In the genomic region with DNA sequence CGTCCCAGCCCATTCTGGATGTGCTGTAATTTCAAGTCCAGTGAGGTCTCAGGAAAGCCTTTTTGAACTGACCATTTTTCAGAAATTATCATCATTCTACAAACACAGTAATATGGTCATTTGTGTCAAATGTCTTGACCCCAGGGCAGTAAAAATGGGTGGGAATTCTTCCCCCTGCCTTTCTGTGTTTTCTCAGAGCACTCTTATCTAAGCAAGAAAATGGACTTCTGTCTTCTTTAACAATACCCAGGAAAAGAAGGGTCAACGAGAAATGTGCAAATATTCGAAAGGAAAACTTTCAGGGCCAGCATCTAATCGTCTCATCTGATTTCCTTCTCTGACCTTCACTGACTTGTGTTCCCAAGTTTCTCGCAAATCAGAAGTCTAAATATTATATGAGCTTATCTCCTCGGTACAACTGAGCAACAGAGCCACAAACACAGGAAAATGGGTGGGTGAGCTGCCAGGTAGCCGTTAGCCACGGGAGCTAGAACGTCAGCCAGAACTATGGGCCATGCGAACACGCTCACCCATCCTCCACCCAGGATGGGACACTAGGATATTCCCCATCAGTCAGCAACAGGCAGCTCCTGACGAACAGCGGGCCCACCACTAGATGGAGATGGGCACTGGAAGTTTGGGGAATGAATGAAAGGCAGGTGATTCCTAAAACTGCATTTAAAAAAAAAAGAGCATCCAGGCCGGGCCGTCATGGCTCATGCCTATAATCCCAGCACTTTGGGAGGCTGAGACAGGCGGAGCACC, we compare ENCODE assay signal across 1 cellular context.
A peak's percentile ranks its signal among the peaks of the same experiment; 100 is the strongest.
TF ChIP-seq lines count a peak whose summit lies in the region.

No MANE protein-coding gene starts in this region.

TF ChIP-seq in H1, 55 proteins besides CTCF, POLR2A, EP300 and RAD21:
- 0 out of 4 replicates have a peak, but pooled peaks of 1 of the 2 experiments have one; percentile 22 for TF ChIP-seq SIN3A (conservative IDR thresholded peaks at IDR 0.05 in 1 of 2, IDR thresholded peaks at IDR 0.05 in 1 of 2; ENCODE audit: low read depth in 1 of 2, low read length in 2 of 2)
- 0 out of 2 replicates have a peak, but pooled peaks have one; percentile 14 for TF ChIP-seq YY1 (IDR thresholded peaks at IDR 0.05; ENCODE audit: low read depth, low read length)
- no peak for TF ChIP-seq TBP (IDR thresholded peaks at IDR 0.05; ENCODE audit: low read depth, low read length)
- no peak for TF ChIP-seq CHD1 (IDR thresholded peaks at IDR 0.05; ENCODE audit: low read depth, low read length)
